In the genomic region with DNA sequence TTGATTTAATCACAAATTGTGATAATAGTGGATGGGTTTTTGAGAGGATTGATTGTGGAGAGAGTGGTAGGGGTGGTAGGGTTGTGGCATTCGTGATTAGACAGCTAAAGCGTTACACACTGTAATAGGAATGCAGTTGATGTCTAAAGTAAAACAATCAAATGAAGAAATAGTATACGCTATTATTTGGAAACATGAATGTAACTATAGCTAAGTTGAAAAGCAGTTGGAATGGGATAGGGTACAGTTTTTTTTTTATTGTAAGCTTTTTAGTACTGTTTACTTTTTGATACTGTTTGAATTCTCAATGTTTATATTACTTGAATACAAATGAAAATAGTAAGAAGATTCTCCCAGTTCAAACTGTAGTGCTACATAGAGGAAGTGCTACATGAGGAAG, we compare ENCODE assay signal across 28 cellular contexts. TPM values are rescaled to one million over a fixed set of nuclear protein-coding genes. Genes with fewer than 3 reads are reported as not detected.
"Had no signal": no experiment of that assay in that cellular context is flagged by ENCODE, and none has a peak within 500 bp of the region (broad histone marks: within the 10 kb centered on the region; RNA-seq: fewer than 3 reads in every experiment).

No MANE protein-coding gene starts in this region.

- H3K4me3 ChIP-seq: coronary artery, dorsolateral prefrontal cortex had no signal

- H3K36me3 ChIP-seq: brain microvascular endothelial cell had no signal

- H3K4me3 Mint-ChIP-seq: activated CD4-positive, alpha-beta memory T cell treated with anti-CD3 and anti-CD28 coated beads, Interleukin-2, amount 10 ng/mL, durations not matched to agents 7 days and 5 days; activated CD4-positive, alpha-beta T cell treated with anti-CD3 and anti-CD28 coated beads, Interleukin-2, amount 10 ng/mL, durations not matched to agents 7 days and 5 days; activated naive CD8-positive, alpha-beta T cell; activated T-cell treated with anti-CD3 and anti-CD28 coated beads, Interleukin-2, amount 50 U/mL, for 4 hours; activated T-helper 17 cell treated with anti-CD3 and anti-CD28 coated beads, Interleukin-2, amount 50 U/mL, for 72 hours; dendritic cell treated with granulocyte-macrophage colony-stimulating factor and Interleukin-4, amounts not matched to agents 40 ng/mL and 50 ng/mL, for 4 days; endodermal cell had no signal

- H3K27ac ChIP-seq: brain microvascular endothelial cell, coronary artery, dorsolateral prefrontal cortex had no signal

- H3K9me3 Mint-ChIP-seq: activated CD4-positive, alpha-beta memory T cell treated with anti-CD3 and anti-CD28 coated beads, Interleukin-2, amount 10 ng/mL, durations not matched to agents 7 days and 5 days; activated CD4-positive, alpha-beta T cell treated with anti-CD3 and anti-CD28 coated beads, Interleukin-2, amount 10 ng/mL, durations not matched to agents 7 days and 5 days; activated T-cell treated with anti-CD3 and anti-CD28 coated beads, Interleukin-2, amount 50 U/mL, for 4 hours; activated T-helper 17 cell treated with anti-CD3 and anti-CD28 coated beads, Interleukin-2, amount 50 U/mL, for 72 hours; dendritic cell treated with granulocyte-macrophage colony-stimulating factor and Interleukin-4, amounts not matched to agents 40 ng/mL and 50 ng/mL, for 4 days; endodermal cell had no signal

- ATAC-seq: activated T-cell treated with anti-CD3 and anti-CD28 coated beads, Interleukin-2, amount 50 U/mL, for 4 hours; activated T-helper 17 cell treated with anti-CD3 and anti-CD28 coated beads, Interleukin-2, amount 50 U/mL, for 72 hours; esophagus mucosa had no signal

- H3K4me1 Mint-ChIP-seq: activated CD4-positive, alpha-beta memory T cell treated with anti-CD3 and anti-CD28 coated beads, Interleukin-2, amount 10 ng/mL, durations not matched to agents 7 days and 5 days; activated CD4-positive, alpha-beta T cell treated with anti-CD3 and anti-CD28 coated beads, Interleukin-2, amount 10 ng/mL, durations not matched to agents 7 days and 5 days; activated T-helper 17 cell treated with anti-CD3 and anti-CD28 coated beads, Interleukin-2, amount 50 U/mL, for 72 hours; endodermal cell had no signal

- H3K36me3 Mint-ChIP-seq: activated naive CD8-positive, alpha-beta T cell had no signal

- DNase-seq: activated CD4-positive, alpha-beta memory T cell treated with anti-CD3 and anti-CD28 coated beads, Interleukin-2, amount 10 ng/mL, durations not matched to agents 7 days and 5 days; activated CD4-positive, alpha-beta T cell treated with anti-CD3 and anti-CD28 coated beads for 1 hour; activated CD4-positive, alpha-beta T cell treated with anti-CD3 and anti-CD28 coated beads for 4 hours; activated CD4-positive, alpha-beta T cell treated with anti-CD3 and anti-CD28 coated beads, Interleukin-2, amount 10 ng/mL, durations not matched to agents 7 days and 5 days; activated CD4-positive, alpha-beta T cell treated with anti-CD3 and anti-CD28 coated beads, Interleukin-2, amount 50 U/mL, for 4 hours; activated CD8-positive, alpha-beta memory T cell treated with anti-CD3 and anti-CD28 coated beads, Interleukin-2, amount 50 U/mL, for 48 hours; activated effector memory CD4-positive, alpha-beta T cell treated with Interleukin-2 at 50 U/mL for 16 hours; activated gamma-delta T cell treated with Interleukin-2 at 50 U/mL for 16 hours; activated naive CD4-positive, alpha-beta T cell treated with anti-CD3 and anti-CD28 coated beads, Interleukin-2, amount 50 U/mL, for 16 hours; activated naive CD4-positive, alpha-beta T cell treated with Interleukin-2 at 50 U/mL for 16 hours; activated T-cell treated with anti-CD3 and anti-CD28 coated beads for 4 hours; activated T-cell treated with anti-CD3 and anti-CD28 coated beads, Interleukin-2, amount 50 U/mL, for 4 hours; amniotic stem cell; anterior cingulate cortex; brain microvascular endothelial cell; caudate nucleus; dorsolateral prefrontal cortex; effector memory CD4-positive, alpha-beta T cell; endodermal cell; foreskin fibroblast; head of caudate nucleus; T-helper 2 cell had no signal

- H3K27ac Mint-ChIP-seq: activated CD4-positive, alpha-beta memory T cell treated with anti-CD3 and anti-CD28 coated beads, Interleukin-2, amount 10 ng/mL, durations not matched to agents 7 days and 5 days; activated CD4-positive, alpha-beta T cell treated with anti-CD3 and anti-CD28 coated beads, Interleukin-2, amount 10 ng/mL, durations not matched to agents 7 days and 5 days; activated naive CD8-positive, alpha-beta T cell; activated T-helper 17 cell treated with anti-CD3 and anti-CD28 coated beads, Interleukin-2, amount 50 U/mL, for 72 hours; dendritic cell treated with granulocyte-macrophage colony-stimulating factor and Interleukin-4, amounts not matched to agents 40 ng/mL and 50 ng/mL, for 4 days; endodermal cell had no signal

- H3K27me3 Mint-ChIP-seq: activated CD4-positive, alpha-beta memory T cell treated with anti-CD3 and anti-CD28 coated beads, Interleukin-2, amount 10 ng/mL, durations not matched to agents 7 days and 5 days; activated CD4-positive, alpha-beta T cell treated with anti-CD3 and anti-CD28 coated beads, Interleukin-2, amount 10 ng/mL, durations not matched to agents 7 days and 5 days; dendritic cell treated with granulocyte-macrophage colony-stimulating factor and Interleukin-4, amounts not matched to agents 40 ng/mL and 50 ng/mL, for 4 days had no signal

- H3K27me3 ChIP-seq: brain microvascular endothelial cell, dorsolateral prefrontal cortex had no signal

RNA-seq across cellular contexts. Expression of a gene that starts 51.8 kb away (rescaled TPM):
- total RNA-seq: activated CD4-positive, alpha-beta memory T cell treated with anti-CD3 and anti-CD28 coated beads, Interleukin-2, amount 10 ng/mL, durations not matched to agents 7 days and 5 days; activated CD4-positive, alpha-beta T cell treated with anti-CD3 and anti-CD28 coated beads, Interleukin-2, amount 10 ng/mL, durations not matched to agents 7 days and 5 days; activated T-helper 17 cell treated with anti-CD3 and anti-CD28 coated beads, Interleukin-2, amount 50 U/mL, for 72 hours; T-helper 1 cell treated with Interleukin-12 subunit alpha and Interleukin-12 subunit beta and Interleukin-4 antibody, amounts not matched to agents 30 ng/mL and 1 ng/mL, for 36 hours had no signal
